Comparison of ENCODE assay signal across 1 cellular context in genomic region chr15:30042556-30042955, GRCh38.
TF ChIP-seq lines count a peak whose summit lies in the region.

No MANE protein-coding gene starts in this region.

TF ChIP-seq in IMR-90, 13 proteins besides CTCF, POLR2A, EP300 and RAD21:
- TF ChIP-seq FOS (IDR thresholded peaks at IDR 0.05; ENCODE audit: low read depth, low read length) (no peak), MAZ (IDR thresholded peaks at IDR 0.05; ENCODE audit: borderline replicate concordance, low read depth, low read length) (no peak), NFE2L2 (IDR thresholded peaks at IDR 0.05; ENCODE audit: low read depth, low read length) (no peak), ELK1 (IDR thresholded peaks at IDR 0.05; ENCODE audit: borderline replicate concordance, low read depth, low read length) (no peak), RFX5 (IDR thresholded peaks at IDR 0.05; ENCODE audit: low read depth, low read length) (no peak), MAFK (IDR thresholded peaks at IDR 0.05; ENCODE audit: low read depth, low read length) (no peak), MXI1 (IDR thresholded peaks at IDR 0.05; ENCODE audit: borderline replicate concordance, low read depth, low read length) (no peak)
